ENCODE assay signal across 20 cellular contexts in the genomic region with DNA sequence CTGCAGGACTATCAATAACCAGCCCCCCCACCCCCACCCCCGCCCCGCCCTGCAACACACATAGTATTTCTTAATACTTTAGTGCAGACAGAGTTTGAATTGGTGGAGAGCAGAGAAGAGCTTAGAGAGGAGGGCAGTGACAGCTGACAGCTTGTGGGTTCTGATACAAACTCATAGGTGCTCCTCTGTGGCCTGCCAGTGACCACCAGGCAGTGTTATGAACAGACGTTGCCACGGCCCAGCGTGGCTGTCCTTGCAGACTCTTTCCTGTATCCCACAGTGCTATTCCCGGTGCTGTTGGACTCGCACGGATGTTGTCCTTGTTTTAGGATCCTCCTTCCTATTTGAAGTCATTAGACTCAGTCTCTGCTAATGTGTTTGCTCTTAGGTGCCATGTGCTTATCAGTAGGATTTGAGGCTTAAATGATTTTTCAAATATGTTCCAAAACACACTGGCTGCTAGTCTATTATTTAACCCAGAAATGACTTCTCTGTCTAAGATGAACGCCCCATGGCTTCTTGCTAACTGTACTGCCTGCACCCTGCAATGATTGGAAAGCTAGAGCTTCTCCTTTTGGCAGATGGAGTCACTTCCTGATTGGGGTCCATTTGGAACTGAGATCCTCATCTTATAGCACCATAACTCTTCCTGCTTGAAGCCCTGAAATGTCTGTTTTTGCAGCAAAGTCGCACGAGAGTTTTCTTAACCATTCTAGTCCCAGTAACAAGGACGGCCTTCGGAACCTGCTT.
DNase-seq lines count a peak whose midpoint lies in the region; ATAC-seq, FAIRE-seq and TF ChIP-seq lines count a peak whose summit lies in the region.
"Had no signal": no experiment of that assay in that cellular context is flagged by ENCODE, and none has a peak within 500 bp of the region (broad histone marks: within the 10 kb centered on the region; RNA-seq: fewer than 3 reads in every experiment).

No MANE protein-coding gene starts in this region.

- peak; percentile 87 for DNase-seq in CD1c-positive myeloid dendritic cell (ENCODE audit: extremely low spot score)
- peak; percentile 69 for DNase-seq in NB4 (ENCODE audit: low read depth)
- DNase-seq in ecto neural progenitor cell (ENCODE audit: low spot score), result peak; percentile 30
- no peak for DNase-seq in pancreas
- DNase-seq in EL, result no peak
- DNase-seq in activated CD8-positive, alpha-beta memory T cell treated with anti-CD3 and anti-CD28 coated beads, Interleukin-2, amount 50 U/mL, for 48 hours, result no peak
- no peak for DNase-seq in left lobe of liver (ENCODE audit: low spot score)
- DNase-seq: activated CD4-positive, alpha-beta memory T cell treated with anti-CD3 and anti-CD28 coated beads, Interleukin-2, amount 10 ng/mL, durations not matched to agents 7 days and 5 days; activated T-cell treated with anti-CD3 and anti-CD28 coated beads, Interleukin-2, amount 50 U/mL, for 24 hours; CD8-positive, alpha-beta memory T cell; DND-41; endodermal cell; mesendoderm; NCI-H1105 treated with DMSO at 0.1 percent for 48 hours; NCI-H2171; NCI-H748 treated with DMSO at 0.1 percent for 48 hours; nephron progenitor cell; tibial artery had no signal

- no peak overlapping the region for H3K27ac ChIP-seq in pancreas
- H3K27ac ChIP-seq: tibial artery had no signal

- H3K27me3 ChIP-seq in pancreas, result no peaks in the 10 kb centered on the region
- H3K27me3 ChIP-seq: tibial artery had no signal

- no peaks in the 10 kb centered on the region for H3K36me3 ChIP-seq in pancreas
- H3K36me3 ChIP-seq: tibial artery had no signal

- no peak for TF ChIP-seq POLR2A in NB4 (IDR thresholded peaks at IDR 0.05; ENCODE audit: extremely low read depth, insufficient read length)

- WGBS in pancreas, 2 donors, result 49 to 59% methylated on average over 13 of the region's 13 CpGs

- no peak for TF ChIP-seq CTCF in NB4 (IDR thresholded peaks at IDR 0.05; ENCODE audit: low read depth, low read length)
- no peak for TF ChIP-seq CTCF in pancreas (IDR thresholded peaks at IDR 0.05)

- no peaks in the 10 kb centered on the region for H3K9me3 ChIP-seq in pancreas
- H3K9me3 ChIP-seq: tibial artery had no signal

- ATAC-seq in pancreas (peak in 3 of 4 donors; percentile 24 to 50 (median 48)), HG03354 (IDR thresholded peaks at IDR 0.05; ENCODE audit: poor library complexity, severe bottlenecking, unreplicated experiment) (no peak), left lobe of liver (no peak)

- H3K4me3 ChIP-seq in NB4 (ENCODE audit: low read depth, low read length), result no peak overlapping the region
- H3K4me3 ChIP-seq in pancreas, result no peak overlapping the region
- H3K4me3 ChIP-seq: tibial artery had no signal

- no peak for FAIRE-seq in pancreas (lab: Jason Lieb, UNC)
- FAIRE-seq: H54 had no signal

- no peaks in the 10 kb centered on the region for H3K4me1 ChIP-seq in pancreas
- H3K4me1 ChIP-seq: tibial artery had no signal

- intact Hi-C loops in pancreas (cut with DNase I), result no loop called here

Comparison
In these comparisons a context has a peak if more than half of its experiments do, and no peak if none do; other contexts are left out.
1. DNase-seq: peak in CD1c-positive myeloid dendritic cell (single experiment), NB4 (single experiment) and ecto neural progenitor cell (single experiment); none in pancreas (0 of 6), EL (single experiment), activated CD8-positive, alpha-beta memory T cell treated with anti-CD3 and anti-CD28 coated beads, Interleukin-2, amount 50 U/mL, for 48 hours (single experiment) and left lobe of liver (single experiment).
2. ATAC-seq: peak in pancreas (3 of 4); none in HG03354 (single experiment) and left lobe of liver (single experiment).